15 cellular contexts compared by ENCODE assay signal in the genomic region with DNA sequence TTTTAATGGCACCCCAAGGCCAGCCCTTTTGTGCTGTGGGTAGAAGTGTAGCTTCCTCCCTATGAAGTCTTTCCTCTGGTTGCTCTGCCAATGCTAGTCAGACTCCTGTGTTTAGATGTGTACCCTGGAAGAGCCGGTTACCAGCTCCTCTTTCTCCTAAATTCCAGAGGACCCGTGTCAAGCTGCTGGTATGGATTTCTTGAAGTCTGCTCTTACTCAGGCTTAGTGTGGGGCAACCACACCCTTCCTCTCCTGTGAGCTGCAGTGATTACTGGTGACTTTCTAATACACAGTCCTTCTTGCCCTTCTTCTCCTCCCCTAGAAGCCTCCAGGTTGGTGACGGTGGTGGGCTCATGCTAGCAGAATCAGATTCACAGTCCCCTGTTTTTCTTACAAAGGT.
A peak's percentile ranks its signal among the peaks of the same experiment; 100 is the strongest.
DNase-seq lines count a peak whose midpoint lies in the region; ATAC-seq and TF ChIP-seq lines count a peak whose summit lies in the region.
"Had no signal": no experiment of that assay in that cellular context is flagged by ENCODE, and none has a peak within 500 bp of the region (broad histone marks: within the 10 kb centered on the region; RNA-seq: fewer than 3 reads in every experiment).

No MANE protein-coding gene starts in this region.

- no peak overlapping the region for H4K8ac ChIP-seq in mesendoderm (ENCODE audit: low read depth, low read length)

- H3K27ac ChIP-seq in mesendoderm (ENCODE audit: low read depth, low read length) = peak overlapping the region; percentile 55
- H3K27ac ChIP-seq: parathyroid adenoma had no signal

- no peak overlapping the region for H2BK15ac ChIP-seq in mesendoderm (replicated peaks; ENCODE audit: low read depth)

- no peak overlapping the region for H3K4me3 ChIP-seq in mesendoderm (ENCODE audit: low read length)
- H3K4me3 ChIP-seq: heart right ventricle had no signal

- H3K79me1 ChIP-seq in mesendoderm (ENCODE audit: low read length) = no peaks in the 10 kb centered on the region

- H3K4me1 Mint-ChIP-seq in CD14-positive monocyte (peaks cover 26% of the 10 kb centered on the region), chondrocyte (ENCODE audit: low read depth) (peaks cover 86% of the 10 kb centered on the region)
- H3K4me1 Mint-ChIP-seq: CD4-positive, alpha-beta memory T cell; stimulated activated effector memory CD8-positive, alpha-beta T cell treated with anti-CD3 and anti-CD28 coated beads, Interleukin-12 subunit alpha, Interleukin-12 subunit beta, amount 100 ng/mL, for 72 hours had no signal

- H3K36me3 ChIP-seq in mesendoderm (ENCODE audit: control insufficient read depth, insufficient read depth, low read length) = no peaks in the 10 kb centered on the region
- H3K36me3 ChIP-seq: heart right ventricle had no signal

- H3K27ac Mint-ChIP-seq in CD14-positive monocyte (peak overlapping the region in 4 of 7 donors; percentile 17 to 56 (median 46)), chondrocyte (ENCODE audit: unreplicated experiment) (peak overlapping the region; percentile 96)
- H3K27ac Mint-ChIP-seq: CD4-positive, alpha-beta memory T cell; stimulated activated effector memory CD8-positive, alpha-beta T cell treated with anti-CD3 and anti-CD28 coated beads, Interleukin-12 subunit alpha, Interleukin-12 subunit beta, amount 100 ng/mL, for 72 hours had no signal

- H3K9ac ChIP-seq in mesendoderm (ENCODE audit: low read length) = peak overlapping the region; percentile 7
- H3K9ac ChIP-seq: parathyroid adenoma had no signal

- H3K23ac ChIP-seq in mesendoderm (ENCODE audit: low read length) = peak overlapping the region; percentile 31

- no peak for TF ChIP-seq CTCF in CD14-positive monocyte (IDR thresholded peaks at IDR 0.05)
- no peak for TF ChIP-seq CTCF in chondrocyte (IDR thresholded peaks at IDR 0.05)

- no CpG with 5 or more reads among the region's 3 CpGs for whole genome bisulfite sequencing in mesendoderm (ENCODE audit: extremely low coverage, insufficient coverage, low lambda C conversion rate)

- H2BK120ac ChIP-seq in mesendoderm (ENCODE audit: low read depth, low read length) = peak overlapping the region; percentile 92

- ATAC-seq in HG02938 (IDR thresholded peaks at IDR 0.05; ENCODE audit: unreplicated experiment) = no peak
- no peak for ATAC-seq in HG03175 (IDR thresholded peaks at IDR 0.05; ENCODE audit: unreplicated experiment)
- ATAC-seq: stimulated activated effector memory CD8-positive, alpha-beta T cell treated with anti-CD3 and anti-CD28 coated beads, Interleukin-12 subunit alpha, Interleukin-12 subunit beta, amount 100 ng/mL, for 72 hours had no signal

- no peak overlapping the region for H3K4me2 ChIP-seq in mesendoderm (ENCODE audit: low read length)

- no peaks in the 10 kb centered on the region for H3K79me2 ChIP-seq in mesendoderm (ENCODE audit: control insufficient read depth, insufficient read depth, low read length)
- H3K79me2 ChIP-seq: parathyroid adenoma had no signal

- H4K5ac ChIP-seq in mesendoderm (ENCODE audit: low read length) = no peak overlapping the region

- H3K4ac ChIP-seq in mesendoderm (ENCODE audit: low read depth, low read length) = peak overlapping the region; percentile 88

- H2AK5ac ChIP-seq in mesendoderm (ENCODE audit: low read length) = no peak overlapping the region

- peak overlapping the region; percentile 97 for H3K18ac ChIP-seq in mesendoderm (ENCODE audit: low read length)

- H3K27me3 ChIP-seq in mesendoderm (ENCODE audit: insufficient read depth, low read length, poor library complexity) = no peaks in the 10 kb centered on the region

- H2BK5ac ChIP-seq in mesendoderm (ENCODE audit: low read length) = peak overlapping the region; percentile 24

- peaks cover 10% of the 10 kb centered on the region for H3K4me1 ChIP-seq in mesendoderm (ENCODE audit: control insufficient read depth, low read depth, low read length)
- H3K4me1 ChIP-seq: parathyroid adenoma had no signal

- intact Hi-C loops in CD14-positive monocyte (cut with micrococcal nuclease) = no loop called here

- H3K9me3 Mint-ChIP-seq in CD14-positive monocyte = peaks cover 0 to 3% (median 0%) of the 10 kb centered on the region in 7 donors
- no peaks in the 10 kb centered on the region for H3K9me3 Mint-ChIP-seq in chondrocyte (ENCODE audit: low read depth)
- H3K9me3 Mint-ChIP-seq: CD4-positive, alpha-beta memory T cell; stimulated activated effector memory CD8-positive, alpha-beta T cell treated with anti-CD3 and anti-CD28 coated beads, Interleukin-12 subunit alpha, Interleukin-12 subunit beta, amount 100 ng/mL, for 72 hours had no signal

- H3K27me3 Mint-ChIP-seq in CD14-positive monocyte (ENCODE audit: low read depth in 3 of 3) (peaks cover 1 to 4% (median 1%) of the 10 kb centered on the region in 3 donors), chondrocyte (ENCODE audit: low read depth) (no peaks in the 10 kb centered on the region)

- peak overlapping the region in 1 of 2 donors; percentile 60 for H3K4me3 Mint-ChIP-seq in CD14-positive monocyte
- peak overlapping the region; percentile 20 for H3K4me3 Mint-ChIP-seq in chondrocyte (ENCODE audit: unreplicated experiment)
- H3K4me3 Mint-ChIP-seq: CD4-positive, alpha-beta memory T cell; stimulated activated effector memory CD8-positive, alpha-beta T cell treated with anti-CD3 and anti-CD28 coated beads, Interleukin-12 subunit alpha, Interleukin-12 subunit beta, amount 100 ng/mL, for 72 hours had no signal

- H3K36me3 Mint-ChIP-seq in CD14-positive monocyte = no peaks in the 10 kb centered on the region
- no peaks in the 10 kb centered on the region for H3K36me3 Mint-ChIP-seq in chondrocyte (ENCODE audit: low read depth)
- H3K36me3 Mint-ChIP-seq: CD4-positive, alpha-beta memory T cell; stimulated activated effector memory CD8-positive, alpha-beta T cell treated with anti-CD3 and anti-CD28 coated beads, Interleukin-12 subunit alpha, Interleukin-12 subunit beta, amount 100 ng/mL, for 72 hours had no signal

- H3K56ac ChIP-seq in mesendoderm (ENCODE audit: low read length) = peak overlapping the region; percentile 52

- no peak for DNase-seq in CD14-positive monocyte (ENCODE audit: low spot score)
- peak; percentile 64 for DNase-seq in LHCN-M2 (ENCODE audit: low read depth)
- no peak for DNase-seq in chondrocyte (ENCODE audit: low spot score)
- DNase-seq in mesendoderm = peak; percentile 92
- DNase-seq in activated CD4-positive, alpha-beta T cell treated with anti-CD3 and anti-CD28 coated beads for 1 hour = no peak
- DNase-seq in NAMALWA (ENCODE audit: low spot score) = no peak
- DNase-seq: activated naive CD4-positive, alpha-beta T cell treated with anti-CD3 and anti-CD28 coated beads, Interleukin-2, amount 50 U/mL, for 16 hours; CD4-positive, alpha-beta memory T cell; heart right ventricle; NCI-H146; T-helper 2 cell had no signal

Comparison
In these comparisons a context has a peak if more than half of its experiments do, and no peak if none do; other contexts are left out.
1. DNase-seq: peak in LHCN-M2 (single experiment) and mesendoderm (single experiment); none in CD14-positive monocyte (single experiment), chondrocyte (single experiment), activated CD4-positive, alpha-beta T cell treated with anti-CD3 and anti-CD28 coated beads for 1 hour (single experiment) and NAMALWA (single experiment).